ENCODE assay signal across 22 cellular contexts in the genomic region with DNA sequence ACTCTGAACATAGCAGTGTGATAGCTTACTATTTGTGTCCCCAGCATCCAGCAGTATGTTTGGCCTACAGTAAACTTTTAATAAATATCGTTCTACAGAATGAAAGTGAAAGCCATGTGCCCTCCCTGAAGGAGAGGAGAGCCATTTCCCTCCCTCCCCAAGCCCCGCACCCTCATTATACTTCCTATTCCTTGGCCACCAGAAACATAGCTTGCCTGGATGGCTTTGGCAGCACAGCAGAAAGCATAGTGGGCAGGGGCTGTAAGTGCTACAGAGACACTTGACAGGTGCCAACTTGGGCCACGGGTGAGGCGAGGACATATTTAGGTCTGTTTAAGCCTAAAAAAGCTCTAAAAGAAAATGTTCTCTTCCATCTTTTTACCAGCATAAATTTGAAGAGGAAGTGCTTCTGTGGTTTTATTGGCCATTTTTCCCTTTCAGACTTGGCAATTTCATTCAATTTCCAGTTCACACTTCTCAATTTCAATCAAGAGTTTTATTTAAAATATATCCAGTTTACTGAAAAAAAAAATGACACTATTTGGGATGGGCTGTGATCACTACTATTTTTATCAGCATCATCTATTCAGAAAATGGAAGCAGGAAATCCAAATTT. TPM values are rescaled to one million over a fixed set of nuclear protein-coding genes. Genes with fewer than 3 reads are reported as not detected.
DNase-seq lines count a peak whose midpoint lies in the region; ATAC-seq and TF ChIP-seq lines count a peak whose summit lies in the region.
"Had no signal": no experiment of that assay in that cellular context is flagged by ENCODE, and none has a peak within 500 bp of the region (broad histone marks: within the 10 kb centered on the region; RNA-seq: fewer than 3 reads in every experiment).

No MANE protein-coding gene starts in this region.

- peak; percentile 36 for DNase-seq in GDM1 (lab: John Stamatoyannopoulos, UW)
- DNase-seq in NCI-H69 (lab: John Stamatoyannopoulos, UW), result peak; percentile 9
- no peak for DNase-seq in fibroblast of lung (ENCODE audit: low read depth in 2 of 2)
- DNase-seq in iPS-NIHi7 (ENCODE audit: extremely low spot score), result no peak
- no peak for DNase-seq in stimulated activated CD4-positive, alpha-beta T cell treated with anti-CD3 and anti-CD28 coated beads, Interleukin-4, amount 100 ng/mL, for 1 hour
- no peak for DNase-seq in amygdala (lab: John Stamatoyannopoulos, UW)
- DNase-seq: activated CD4-positive, alpha-beta T cell treated with anti-CD3 and anti-CD28 coated beads, Interleukin-2, amount 50 U/mL, for 1 hour; activated gamma-delta T cell; caudate nucleus; COR-L47; dorsolateral prefrontal cortex; erythroblast; midbrain; NCI-H2171 treated with DMSO at 0.1 percent for 48 hours; small intestine; stimulated activated CD4-positive, alpha-beta T cell treated with anti-CD3 and anti-CD28 coated beads, Interleukin-4, amount 100 ng/mL, for 4 hours; substantia nigra had no signal

- H3K4me3 ChIP-seq in ACC112 (ENCODE audit: low read depth, low read length), result no peak overlapping the region
- H3K4me3 ChIP-seq in fibroblast of lung (replicated peaks in 1 of 4; ENCODE audit: control extremely low read depth in 1 of 4, insufficient read depth in 1 of 4, low read depth in 3 of 4, low read length in 4 of 4), result no peak overlapping the region
- H3K4me3 ChIP-seq: dorsolateral prefrontal cortex, gastroesophageal sphincter had no signal

- H3K4me1 ChIP-seq in ACC112 (ENCODE audit: control insufficient read depth, insufficient read depth, low read length, unreplicated experiment), result peaks cover 5% of the 10 kb centered on the region
- H3K4me1 ChIP-seq in fibroblast of lung (ENCODE audit: control insufficient read depth, extremely low read depth, insufficient read depth, low read length), result no peaks in the 10 kb centered on the region

- no peak for ATAC-seq in HG03095 (IDR thresholded peaks at IDR 0.05; ENCODE audit: unreplicated experiment)
- ATAC-seq: gastroesophageal sphincter had no signal

- H3K27me3 ChIP-seq in ACC112 (ENCODE audit: insufficient read depth, low read length) (no peaks in the 10 kb centered on the region), fibroblast of lung (ENCODE audit: control insufficient read depth, insufficient read depth, low read length) (no peaks in the 10 kb centered on the region)

- H3K36me3 ChIP-seq in ACC112 (ENCODE audit: insufficient read depth, low read length) (no peaks in the 10 kb centered on the region), fibroblast of lung (ENCODE audit: control insufficient read depth, insufficient read depth, low read length) (no peaks in the 10 kb centered on the region)
- H3K36me3 ChIP-seq: gastroesophageal sphincter had no signal

- no peaks in the 10 kb centered on the region for H3K9me3 ChIP-seq in fibroblast of lung (ENCODE audit: control insufficient read depth, insufficient read depth, low read depth, low read length)
- H3K9me3 ChIP-seq: gastroesophageal sphincter had no signal

- H3K9ac ChIP-seq in fibroblast of lung (ENCODE audit: insufficient read depth, low read length), result no peak overlapping the region
- H3K9ac ChIP-seq: KMS-11 had no signal

- peak overlapping the region; percentile 23 for H3K4me2 ChIP-seq in fibroblast of lung (ENCODE audit: extremely low read depth, insufficient read depth, low read length)
- H3K4me2 ChIP-seq: KMS-11 had no signal

- no peak for TF ChIP-seq CTCF in fibroblast of lung (conservative IDR thresholded peaks at IDR 0.05 in 1 of 2, IDR thresholded peaks at IDR 0.05 in 1 of 2; ENCODE audit: low read depth in 1 of 2, low read length in 2 of 2)

- peak overlapping the region; percentile 95 for H2AFZ ChIP-seq in ACC112 (ENCODE audit: low read length, unreplicated experiment)
- H2AFZ ChIP-seq in fibroblast of lung (ENCODE audit: low read length), result peak overlapping the region; percentile 50

- no peaks in the 10 kb centered on the region for H4K20me1 ChIP-seq in fibroblast of lung (ENCODE audit: control insufficient read depth, extremely low read depth, insufficient read depth, low read length)

- no peak overlapping the region for H3K27ac ChIP-seq in ACC112 (ENCODE audit: low read depth, low read length)
- H3K27ac ChIP-seq in fibroblast of lung (ENCODE audit: insufficient read depth, low read length), result no peak overlapping the region
- H3K27ac ChIP-seq: dorsolateral prefrontal cortex, gastroesophageal sphincter, KMS-11, RWPE1 had no signal

- H3K79me2 ChIP-seq in ACC112 (ENCODE audit: control insufficient read depth, insufficient read depth, low read length, unreplicated experiment) (no peaks in the 10 kb centered on the region), fibroblast of lung (ENCODE audit: control insufficient read depth, insufficient read depth, low read length) (no peaks in the 10 kb centered on the region)

RNA-seq across cellular contexts. Expression of a gene that starts 12.7 kb away (rescaled TPM):
- total RNA-seq in fibroblast of lung, result 3.1 and 3.5 TPM in 2 replicates
- 2.9 and 13.2 TPM in 2 replicates for polyA plus RNA-seq in fibroblast of lung
- 2.9 and 14.3 TPM in 2 replicates for polyA plus RNA-seq in fibroblast of lung (2012)
- polyA minus RNA-seq in fibroblast of lung (ENCODE audit: low replicate concordance), result 4.2 and 4.4 TPM in 2 replicates

Comparison
In these comparisons a context has a peak if more than half of its experiments do, and no peak if none do; other contexts are left out.
1. DNase-seq: peak in GDM1 (single experiment) and NCI-H69 (single experiment); none in fibroblast of lung (0 of 2), iPS-NIHi7 (single experiment), stimulated activated CD4-positive, alpha-beta T cell treated with anti-CD3 and anti-CD28 coated beads, Interleukin-4, amount 100 ng/mL, for 1 hour (single experiment) and amygdala (0 of 56).